8 cellular contexts compared by ENCODE assay signal in genomic region chr15:78873796-78874761, GRCh38. TPM values are rescaled to one million over a fixed set of nuclear protein-coding genes. Genes with fewer than 3 reads are reported as not detected.
DNase-seq lines count a peak whose midpoint lies in the region; ATAC-seq and TF ChIP-seq lines count a peak whose summit lies in the region.

No MANE protein-coding gene starts in this region.

- TF ChIP-seq POLR2A in sigmoid colon (IDR thresholded peaks at IDR 0.05): no peak

- H3K4me3 ChIP-seq in GM12865 (ENCODE audit: low read depth, low read length): peak overlapping the region; percentile 84
- H3K4me3 ChIP-seq in right cardiac atrium (ENCODE audit: low read length): peak overlapping the region; percentile 91
- peak overlapping the region; percentile 74 to 99 (median 96) for H3K4me3 ChIP-seq in sigmoid colon

- H3K4me1 ChIP-seq in right cardiac atrium (ENCODE audit: control insufficient read depth, insufficient read depth, low read length) (peaks cover 11% of the 10 kb centered on the region), sigmoid colon (peaks cover 0 to 54% (median 46%) of the 10 kb centered on the region in 4 donors)

- H3K4me1 Mint-ChIP-seq in activated naive CD4-positive, alpha-beta T cell treated with anti-CD3 and anti-CD28 coated beads for 36 hours (ENCODE audit: low read depth): peaks cover 41% of the 10 kb centered on the region

- intact Hi-C loops in activated naive CD4-positive, alpha-beta T cell treated with anti-CD3 and anti-CD28 coated beads for 36 hours (cut with micrococcal nuclease): loop anchor here (1.0 to 5.0 kb wide), 5 partner anchors 14 to 1093 kb away; partner anchors contain the start of genes IREB2 and PSMA4
- intact Hi-C loops in right cardiac atrium (cut with DNase I): loop anchor here in 2 of 4 donors (10.0 kb wide), 1 partner anchor 59 kb away; the partner anchor contains the start of gene ADAMTS7 (in 2 of the 2)
- intact Hi-C loops in sigmoid colon (cut with DNase I): loop anchor here (2.0 to 5.0 kb wide), 4 partner anchors 43 to 725 kb away; partner anchors contain the start of genes ADAMTS7 and IDH3A

- H3K9me3 ChIP-seq in right cardiac atrium (ENCODE audit: control insufficient read depth, low read length) (no peaks in the 10 kb centered on the region), sigmoid colon (no peaks in the 10 kb centered on the region)

- H3K27me3 Mint-ChIP-seq in activated naive CD4-positive, alpha-beta T cell treated with anti-CD3 and anti-CD28 coated beads for 36 hours (ENCODE audit: low read depth): no peaks in the 10 kb centered on the region

- DNase-seq in GM12865 (ENCODE audit: low read depth): peak; percentile 37
- peak; percentile 47 for DNase-seq in NAMALWA (ENCODE audit: low spot score)
- DNase-seq in activated naive CD4-positive, alpha-beta T cell treated with anti-CD3 and anti-CD28 coated beads for 36 hours: peak; percentile 59
- peak in 1 of 3 donors; percentile 66 for DNase-seq in right cardiac atrium
- DNase-seq in sigmoid colon: no peak
- DNase-seq in left lobe of liver (ENCODE audit: low spot score): no peak
- no peak for DNase-seq in inferior parietal cortex (ENCODE audit: extremely low spot score)
- DNase-seq in COR-L47 (lab: John Stamatoyannopoulos, UW): no peak

- under 1% methylated on average over 38 of the region's 38 CpGs for WGBS in right cardiac atrium
- 1% methylated on average over 38 of the region's 38 CpGs for WGBS in sigmoid colon, 2 donors

- peaks cover 22% of the 10 kb centered on the region for H3K36me3 Mint-ChIP-seq in activated naive CD4-positive, alpha-beta T cell treated with anti-CD3 and anti-CD28 coated beads for 36 hours (ENCODE audit: low read depth)

- H3K27me3 ChIP-seq in right cardiac atrium (ENCODE audit: control insufficient read depth, insufficient read depth) (no peaks in the 10 kb centered on the region), sigmoid colon (no peaks in the 10 kb centered on the region)

- TF ChIP-seq CTCF in GM12865 (IDR thresholded peaks at IDR 0.05; ENCODE audit: insufficient read depth, low read depth, low read length, missing control alignments) (no peak), sigmoid colon (IDR thresholded peaks at IDR 0.05) (no peak)

- no peaks in the 10 kb centered on the region for H3K36me3 ChIP-seq in sigmoid colon

- CTCF ChIA-PET in activated naive CD4-positive, alpha-beta T cell treated with anti-CD3 and anti-CD28 coated beads for 36 hours (lab: Charles Lee): interaction anchor here (0.9 to 1.3 kb wide), 4 partner anchors 15 to 65 kb away, joined by 3 to 5 read pairs (median 4); no protein-coding TSS in a partner anchor

- H3K27ac ChIP-seq in right cardiac atrium (ENCODE audit: low read length) (peak overlapping the region; percentile 100), sigmoid colon (peak overlapping the region; percentile 95 to 100 (median 100))

- H3K4me3 Mint-ChIP-seq in activated naive CD4-positive, alpha-beta T cell treated with anti-CD3 and anti-CD28 coated beads for 36 hours: peak overlapping the region; percentile 100

- peak overlapping the region; percentile 100 for H3K27ac Mint-ChIP-seq in activated naive CD4-positive, alpha-beta T cell treated with anti-CD3 and anti-CD28 coated beads for 36 hours

- TF ChIP-seq EP300 in sigmoid colon (IDR thresholded peaks at IDR 0.05): no peak

- ATAC-seq in right cardiac atrium (no peak), left lobe of liver (no peak)

- no peaks in the 10 kb centered on the region for H3K9me3 Mint-ChIP-seq in activated naive CD4-positive, alpha-beta T cell treated with anti-CD3 and anti-CD28 coated beads for 36 hours

RNA-seq across cellular contexts. Expression of gene MORF4L1, which starts 1.4 kb away (rescaled TPM):
- 100 to 1,000 TPM; 299 to 338 TPM for total RNA-seq in activated naive CD4-positive, alpha-beta T cell treated with anti-CD3 and anti-CD28 coated beads for 36 hours
- total RNA-seq in right cardiac atrium: 100 to 1,000 TPM; 347 to 402 (median 376) TPM
- polyA plus RNA-seq in right cardiac atrium: 296 TPM
- 100 to 1,000 TPM; 269 to 500 (median 408) TPM for total RNA-seq in sigmoid colon
- 100 to 1,000 TPM; 245 to 318 (median 253) TPM for polyA plus RNA-seq in sigmoid colon
- total RNA-seq in left lobe of liver: 96.5 TPM

Comparison
In these comparisons a context has a peak if more than half of its experiments do, and no peak if none do; other contexts are left out.
1. DNase-seq: peak in GM12865 (single experiment), NAMALWA (single experiment) and activated naive CD4-positive, alpha-beta T cell treated with anti-CD3 and anti-CD28 coated beads for 36 hours (single experiment); none in sigmoid colon (single experiment), left lobe of liver (single experiment), inferior parietal cortex (single experiment) and COR-L47 (single experiment).
2. Peak in every context shown above with its lines, with median percentiles within 50 percentile points of each other: H3K4me3 ChIP-seq.